ENCODE assay signal across 8 cellular contexts in the genomic region with DNA sequence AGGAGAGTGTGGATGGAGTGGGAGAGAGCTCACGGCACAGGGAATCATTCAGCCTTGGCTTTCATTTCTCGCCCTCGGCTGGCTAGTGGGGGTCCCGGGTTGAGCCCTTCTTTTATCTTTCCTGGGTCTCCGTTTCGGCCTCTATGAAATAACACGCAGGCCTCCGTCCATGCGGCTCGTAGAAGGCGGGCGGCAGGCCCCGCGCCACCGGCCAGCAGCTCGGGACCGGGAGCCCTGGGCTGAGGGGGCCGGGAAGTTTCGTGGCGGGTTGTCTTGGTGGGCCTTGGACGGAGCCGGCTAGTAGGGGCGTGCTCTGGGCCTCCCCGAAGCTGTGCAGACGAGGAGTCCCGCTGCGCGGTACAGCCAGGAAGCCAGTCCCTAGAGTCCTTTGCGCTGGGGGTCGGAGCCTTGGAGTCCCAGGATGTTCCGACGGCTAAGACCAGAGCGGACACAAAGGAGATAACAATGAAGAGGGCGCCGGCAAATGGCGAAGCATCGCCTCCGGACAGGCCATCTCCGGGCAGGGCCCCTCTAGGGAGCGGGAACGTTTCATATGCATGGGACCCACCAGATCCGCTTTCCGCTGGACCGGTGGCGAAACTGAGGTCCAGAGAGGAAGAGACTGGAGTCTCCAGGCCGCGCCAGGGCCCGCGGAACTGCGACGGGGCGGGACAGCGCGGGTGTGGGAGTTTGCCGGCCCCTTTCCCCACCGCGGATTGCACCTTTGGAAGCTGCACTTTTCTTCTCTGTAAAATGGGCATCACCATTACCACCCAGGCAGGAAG. TPM values are rescaled to one million over a fixed set of nuclear protein-coding genes. Genes with fewer than 3 reads are reported as not detected.
A peak's percentile ranks its signal among the peaks of the same experiment; 100 is the strongest.
DNase-seq lines count a peak whose midpoint lies in the region; ATAC-seq and TF ChIP-seq lines count a peak whose summit lies in the region.

No MANE protein-coding gene starts in this region.

- no peak overlapping the region for H2BK5ac ChIP-seq in IMR-90 (ENCODE audit: low read depth, low read length, poor library complexity, severe bottlenecking)

- H3K27ac ChIP-seq in IMR-90 (ENCODE audit: insufficient read depth, low read length) (no peak overlapping the region), duodenal mucosa (ENCODE audit: low read depth, low read length) (no peak overlapping the region)

- H3K4me3 Mint-ChIP-seq in natural killer cell treated with Interleukin-12 subunit alpha and Interleukin-12 subunit beta and Interleukin-15 and Interleukin-18, amount 100 ng/mL, for 72 hours, result peak overlapping the region; percentile 80

- H3K4ac ChIP-seq in IMR-90 (ENCODE audit: low read depth, low read length), result no peak overlapping the region

- H3K4me1 Mint-ChIP-seq in natural killer cell treated with Interleukin-12 subunit alpha and Interleukin-12 subunit beta and Interleukin-15 and Interleukin-18, amount 100 ng/mL, for 72 hours (ENCODE audit: low read depth in 2 of 2), result peaks cover 28 to 44% of the 10 kb centered on the region in 2 donors

- no TSS peak for BruUV-seq in IMR-90 (replicated peaks; lab: Mats Ljungman, UMichigan)

- H4K91ac ChIP-seq in IMR-90 (ENCODE audit: insufficient read depth, low read depth, low read length), result no peak overlapping the region

- H3K36me3 Mint-ChIP-seq in natural killer cell treated with Interleukin-12 subunit alpha and Interleukin-12 subunit beta and Interleukin-15 and Interleukin-18, amount 100 ng/mL, for 72 hours, result no peaks in the 10 kb centered on the region

- no peaks in the 10 kb centered on the region for H3K9me1 ChIP-seq in IMR-90 (ENCODE audit: insufficient read depth, low read length)

- CTCF ChIA-PET in IMR-90 (lab: Yijun Ruan, JAX), result interaction anchor here (0.7 to 2.1 kb wide), 3 partner anchors 334 to 421 kb away, joined by 3 to 7 read pairs (median 4); no protein-coding TSS in a partner anchor

- no peaks in the 10 kb centered on the region for H4K20me1 ChIP-seq in IMR-90 (ENCODE audit: insufficient read depth, low read length)

- H3K79me1 ChIP-seq in IMR-90 (ENCODE audit: low read depth in 1 of 2, low read length in 2 of 2), result no peaks in the 10 kb centered on the region

- no peaks in the 10 kb centered on the region for H3K9me3 Mint-ChIP-seq in natural killer cell treated with Interleukin-12 subunit alpha and Interleukin-12 subunit beta and Interleukin-15 and Interleukin-18, amount 100 ng/mL, for 72 hours

- no peak overlapping the region for H4K8ac ChIP-seq in IMR-90 (ENCODE audit: low read depth in 2 of 2, low read length in 2 of 2)

- intact Hi-C loops in IMR-90 (cut with micrococcal nuclease), result loop anchor here (1.0 to 10.0 kb wide), 6 partner anchors 335 to 771 kb away; partner anchors contain the start of gene SMAD3

- H3K4me2 ChIP-seq in IMR-90 (ENCODE audit: low read depth, low read length), result peak overlapping the region; percentile 21; the same call in 1 of the 2 replicates

- no peak for ATAC-seq in IMR-90 (ENCODE audit: low read depth)
- ATAC-seq in natural killer cell treated with Interleukin-12 subunit alpha and Interleukin-12 subunit beta and Interleukin-15 and Interleukin-18, amount 100 ng/mL, for 72 hours, result no peak
- ATAC-seq in GM18907 (IDR thresholded peaks at IDR 0.05; ENCODE audit: unreplicated experiment), result no peak
- no peak for ATAC-seq in HG03045 (IDR thresholded peaks at IDR 0.05; ENCODE audit: unreplicated experiment)

- in situ Hi-C loops in IMR-90 (cut with MboI; ENCODE audit: low sequenced_read_pairs), result loop anchor here (5.0 kb wide), 2 partner anchors 378 to 893 kb away; no protein-coding TSS in a partner anchor
- in situ Hi-C loops in KBM-7 (cut with MboI; ENCODE audit: low pct_unique_long_range_greater_than_20kb, low sequenced_read_pairs), result loop anchor here (10.0 kb wide), 1 partner anchor 891 kb away; no protein-coding TSS in a partner anchor

- no peak for TF ChIP-seq POLR2A in IMR-90 (IDR thresholded peaks at IDR 0.05; ENCODE audit: low read depth, low read length)

- no peak overlapping the region for H3K56ac ChIP-seq in IMR-90 (ENCODE audit: extremely low read depth, insufficient read depth, low read length)

- H3K4me1 ChIP-seq in BE2C (no peaks in the 10 kb centered on the region), IMR-90 (ENCODE audit: control insufficient read depth, insufficient read depth, low read length) (no peaks in the 10 kb centered on the region), duodenal mucosa (ENCODE audit: control insufficient read depth in 1 of 2, insufficient read depth in 2 of 2, low read length in 2 of 2) (peaks cover 35 to 36% of the 10 kb centered on the region in 2 donors)

- TF ChIP-seq CTCF in BE2C (IDR thresholded peaks at IDR 0.05; ENCODE audit: low read depth, low read length) (no peak), IMR-90 (conservative IDR thresholded peaks at IDR 0.05; ENCODE audit: low read depth, low read length) (no peak)

- no peak overlapping the region for H2BK15ac ChIP-seq in IMR-90 (ENCODE audit: low read depth, low read length)

- H3K23ac ChIP-seq in IMR-90 (ENCODE audit: low read depth, low read length), result no peak overlapping the region

- peaks cover 33 to 40% of the 10 kb centered on the region in 2 donors for H3K27me3 Mint-ChIP-seq in natural killer cell treated with Interleukin-12 subunit alpha and Interleukin-12 subunit beta and Interleukin-15 and Interleukin-18, amount 100 ng/mL, for 72 hours

- no peak overlapping the region for H2AK5ac ChIP-seq in IMR-90 (ENCODE audit: low read depth, low read length)

- no peak overlapping the region for H3K14ac ChIP-seq in IMR-90 (replicated peaks; ENCODE audit: low read depth, low read length)

- H3K18ac ChIP-seq in IMR-90 (ENCODE audit: low read depth, low read length), result no peak overlapping the region

- no peaks in the 10 kb centered on the region for H3K9me3 ChIP-seq in BE2C
- no peaks in the 10 kb centered on the region for H3K9me3 ChIP-seq in IMR-90 (ENCODE audit: control insufficient read depth, insufficient read depth, low read length)
- no peaks in the 10 kb centered on the region for H3K9me3 ChIP-seq in duodenal mucosa (ENCODE audit: control insufficient read depth in 1 of 2, low read length in 2 of 2)

- no peak overlapping the region for H2AK9ac ChIP-seq in IMR-90 (replicated peaks; ENCODE audit: low read depth, low read length, poor library complexity)

- POLR2A ChIA-PET in IMR-90 (lab: Charles Lee; ENCODE audit: unreplicated experiment), result no interaction called here

- peak overlapping the region; percentile 74 for H2AFZ ChIP-seq in IMR-90 (replicated peaks; ENCODE audit: low read length, poor library complexity)

- H3K4me3 ChIP-seq in BE2C (ENCODE audit: low read depth, low read length) (peak overlapping the region; percentile 42), IMR-90 (ENCODE audit: insufficient read depth, low read depth, low read length) (peak overlapping the region; percentile 13; the same call in 1 of the 2 replicates), duodenal mucosa (ENCODE audit: low read depth in 1 of 2, low read length in 2 of 2) (peak overlapping the region; percentile 65 to 70)

- TF ChIP-seq RAD21 in IMR-90 (IDR thresholded peaks at IDR 0.05; ENCODE audit: low read length), result no peak

- H3K9ac ChIP-seq in IMR-90 (ENCODE audit: low read depth, low read length) (no peak overlapping the region), duodenal mucosa (ENCODE audit: low read depth in 1 of 2, low read length in 2 of 2) (peak overlapping the region; percentile 15 to 45)

- no peak overlapping the region for H3K27ac Mint-ChIP-seq in natural killer cell treated with Interleukin-12 subunit alpha and Interleukin-12 subunit beta and Interleukin-15 and Interleukin-18, amount 100 ng/mL, for 72 hours

- H3K27me3 ChIP-seq in BE2C, result peaks cover 54% of the 10 kb centered on the region
- peaks cover 68% of the 10 kb centered on the region for H3K27me3 ChIP-seq in IMR-90 (ENCODE audit: control insufficient read depth, insufficient read depth, low read length)
- peaks cover 41 to 59% of the 10 kb centered on the region in 2 donors for H3K27me3 ChIP-seq in duodenal mucosa (ENCODE audit: control insufficient read depth in 1 of 2, insufficient read depth in 2 of 2, low read length in 2 of 2)

- H3K36me3 ChIP-seq in BE2C (no peaks in the 10 kb centered on the region), IMR-90 (ENCODE audit: control insufficient read depth, insufficient read depth, low read length) (no peaks in the 10 kb centered on the region), duodenal mucosa (ENCODE audit: control insufficient read depth in 1 of 2, insufficient read depth in 2 of 2, low read length in 2 of 2) (no peaks in the 10 kb centered on the region)

- H2BK20ac ChIP-seq in IMR-90 (ENCODE audit: low read depth, low read length), result no peak overlapping the region

- DNase-seq in BE2C, result no peak
- DNase-seq in IMR-90, result no peak
- DNase-seq in natural killer cell treated with Interleukin-12 subunit alpha and Interleukin-12 subunit beta and Interleukin-15 and Interleukin-18, amount 100 ng/mL, for 72 hours (ENCODE audit: low spot score), result no peak
- no peak for DNase-seq in activated CD4-positive, CD25-positive, alpha-beta regulatory T cell treated with anti-CD3 and anti-CD28 coated beads, Interleukin-2, amount 50 U/mL, for 72 hours
- DNase-seq in KBM-7, result no peak

- dilution Hi-C loops in IMR-90 (cut with HindIII; ENCODE audit: low sequenced_read_pairs, unreplicated experiment), result no loop called here

- 41% methylated on average over 26 of the region's 57 CpGs; no CpG with 5 or more reads in 1 of the 2 experiments for WGBS in IMR-90 (ENCODE audit: extremely low coverage in 2 of 2, insufficient read length in 1 of 2), 2 experiments

- H4K5ac ChIP-seq in IMR-90 (ENCODE audit: low read depth, low read length), result no peak overlapping the region

- H2BK120ac ChIP-seq in IMR-90 (ENCODE audit: low read depth, low read length), result no peak overlapping the region

RNA-seq across cellular contexts. Expression of gene RNU6-1, which starts 4.3 kb away (rescaled TPM):
- not detected for polyA plus RNA-seq in BE2C (2012; ENCODE audit: insufficient read depth, insufficient read length, low read depth)
- total RNA-seq in IMR-90 (2012; rRNA removed), result not detected in 2 replicates
- not detected in 2 replicates for polyA plus RNA-seq in IMR-90 (2012; rRNA removed)
- polyA plus RNA-seq in IMR-90 (2012; cell fraction: cytosol; rRNA removed), result not detected in 2 replicates
- polyA plus RNA-seq in IMR-90 (2012; cell fraction: nucleus; rRNA removed; ENCODE audit: low replicate concordance), result not detected in 2 replicates
- not detected for total RNA-seq in natural killer cell treated with Interleukin-12 subunit alpha and Interleukin-12 subunit beta and Interleukin-15 and Interleukin-18, amount 100 ng/mL, for 72 hours

RNA-seq across cellular contexts. Expression of gene SKOR1, which starts 10.2 kb away (rescaled TPM):
- polyA plus RNA-seq in BE2C (2012; ENCODE audit: insufficient read depth, insufficient read length, low read depth), result 0.28 TPM
- not detected in 2 replicates for total RNA-seq in IMR-90 (2012; rRNA removed)
- 0.03 and 0.06 TPM in 2 replicates for polyA plus RNA-seq in IMR-90 (2012; rRNA removed)
- 0.07 TPM in 1 of 2 replicates, not detected in the other for polyA plus RNA-seq in IMR-90 (2012; cell fraction: cytosol; rRNA removed)
- polyA plus RNA-seq in IMR-90 (2012; cell fraction: nucleus; rRNA removed; ENCODE audit: low replicate concordance), result 0.21 and 0.52 TPM in 2 replicates
- under 1 TPM; 0.42 to 0.48 TPM for total RNA-seq in natural killer cell treated with Interleukin-12 subunit alpha and Interleukin-12 subunit beta and Interleukin-15 and Interleukin-18, amount 100 ng/mL, for 72 hours

Comparison
In these comparisons a context has a peak if more than half of its experiments do, and no peak if none do; other contexts are left out.
1. H3K4me3 ChIP-seq: peak in every context shown above with its lines; median percentile 68 in duodenal mucosa; 42 in BE2C; 13 in IMR-90.